Comparison of ENCODE assay signal across 22 cellular contexts in the genomic region with DNA sequence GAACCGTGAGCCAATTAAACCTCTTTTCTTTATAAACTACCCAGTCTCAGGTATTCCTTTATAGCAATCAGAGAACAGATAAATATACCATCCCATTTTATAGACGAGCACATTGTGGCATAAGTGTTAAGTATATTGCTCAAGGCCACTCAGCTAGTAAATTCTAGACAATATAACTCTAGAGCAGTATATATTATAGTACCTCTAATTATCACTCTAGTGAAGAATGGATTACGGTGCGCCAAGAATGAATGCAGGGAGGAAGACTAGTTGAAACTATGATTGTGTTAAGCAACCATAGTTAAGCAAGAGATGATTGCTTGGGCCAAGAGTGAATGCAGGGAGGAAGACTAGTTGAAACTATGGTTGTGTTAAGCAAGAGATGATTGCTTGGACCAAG.
A peak's percentile ranks its signal among the peaks of the same experiment; 100 is the strongest.
DNase-seq lines count a peak whose midpoint lies in the region; ATAC-seq and TF ChIP-seq lines count a peak whose summit lies in the region.
"Had no signal": no experiment of that assay in that cellular context is flagged by ENCODE, and none has a peak within 500 bp of the region (broad histone marks: within the 10 kb centered on the region; RNA-seq: fewer than 3 reads in every experiment).

No MANE protein-coding gene starts in this region.

- ATAC-seq in left colon (peak; percentile 68), mucosa of descending colon (peak; percentile 52), HG03378 (IDR thresholded peaks at IDR 0.05; ENCODE audit: unreplicated experiment) (no peak)
- ATAC-seq: A549; CD8-positive, alpha-beta T cell; GM12878 had no signal

- DNase-seq in NCI-H2171 treated with DMSO at 0.1 percent for 48 hours (lab: John Stamatoyannopoulos, UW) = peak; percentile 5
- no peak for DNase-seq in NCI-H2171 (lab: John Stamatoyannopoulos, UW)
- no peak for DNase-seq in left colon
- DNase-seq in mucosa of descending colon = no peak
- DNase-seq in SHP77 treated with DMSO at 0.1 percent for 48 hours (lab: John Stamatoyannopoulos, UW) = no peak
- DNase-seq in DMS 273 (lab: John Stamatoyannopoulos, UW; ENCODE audit: unreplicated experiment) = no peak
- DNase-seq: AML-193; Caco-2; Calu3; CD4-positive, alpha-beta T cell; CD8-positive, alpha-beta T cell; DMS 273 treated with DMSO at 0.1 percent for 48 hours; DMS153; DMS53; DMS79; DND-41; EL; GDM1 had no signal

- intact Hi-C loops in left colon (cut with DNase I, micrococcal nuclease) (no loop called here), mucosa of descending colon (cut with DNase I, micrococcal nuclease) (no loop called here)

- H3K4me1 ChIP-seq in mucosa of descending colon (ENCODE audit: low read depth) = no peaks in the 10 kb centered on the region
- H3K4me1 ChIP-seq: A549; BLaER1 treated with 17β-estradiol and CSF1 and Interleukin-3, amounts not matched to agents 10 nM and 100 nM; Caco-2 had no signal

- no peaks in the 10 kb centered on the region for H3K9me3 ChIP-seq in mucosa of descending colon
- H3K9me3 ChIP-seq: A549, Caco-2 had no signal

- no peak overlapping the region for H3K4me3 ChIP-seq in mucosa of descending colon
- H3K4me3 ChIP-seq: A549; BLaER1 treated with 17β-estradiol and CSF1 and Interleukin-3, amounts not matched to agents 10 nM and 100 nM; GM12878 had no signal

- H3K36me3 ChIP-seq in mucosa of descending colon (ENCODE audit: low read depth) = no peaks in the 10 kb centered on the region

- TF ChIP-seq CTCF in mucosa of descending colon (IDR thresholded peaks at IDR 0.05) = no peak
